1 cellular context compared by ENCODE assay signal in genomic region chr7:73648593-73649332, GRCh38.
TF ChIP-seq lines count a peak whose summit lies in the region.

No MANE protein-coding gene starts in this region.

TF ChIP-seq in A549, 52 proteins besides CTCF, POLR2A, EP300 and RAD21 (continued from another document):
- TF ChIP-seq NPAS2 (CRISPR knock-in tag; IDR thresholded peaks at IDR 0.05; ENCODE audit: borderline replicate concordance), result no peak
